9 cellular contexts compared by ENCODE assay signal in genomic region chr5:177371120-177371537, GRCh38. TPM values are rescaled to one million over a fixed set of nuclear protein-coding genes. Genes with fewer than 3 reads are reported as not detected.
DNase-seq lines count a peak whose midpoint lies in the region; ATAC-seq and TF ChIP-seq lines count a peak whose summit lies in the region.
"Had no signal": no experiment of that assay in that cellular context is flagged by ENCODE, and none has a peak within 500 bp of the region (broad histone marks: within the 10 kb centered on the region; RNA-seq: fewer than 3 reads in every experiment).

No MANE protein-coding gene starts in this region.

- no peaks in the 10 kb centered on the region for H3K9me3 Mint-ChIP-seq in T-helper 1 cell treated with Interleukin-12 subunit alpha and Interleukin-12 subunit beta and Interleukin-4 antibody, amounts not matched to agents 30 μg/mL and 1 μg/mL, for 36 hours
- no peaks in the 10 kb centered on the region for H3K9me3 Mint-ChIP-seq in activated CD8-positive, alpha-beta T cell treated with anti-CD3 and anti-CD28 coated beads, Interleukin-2, amount 10 ng/mL, durations not matched to agents 7 days and 5 days (ENCODE audit: insufficient read depth)

- no peaks in the 10 kb centered on the region for H3K79me2 ChIP-seq in smooth muscle cell (ENCODE audit: low read depth)

- H3K27ac Mint-ChIP-seq in T-helper 1 cell treated with Interleukin-12 subunit alpha and Interleukin-12 subunit beta and Interleukin-4 antibody, amounts not matched to agents 30 μg/mL and 1 μg/mL, for 36 hours: peak overlapping the region; percentile 57
- H3K27ac Mint-ChIP-seq in activated CD8-positive, alpha-beta T cell treated with anti-CD3 and anti-CD28 coated beads, Interleukin-2, amount 10 ng/mL, durations not matched to agents 7 days and 5 days: peak overlapping the region; percentile 80

- POLR2A ChIA-PET in activated CD8-positive, alpha-beta T cell treated with anti-CD3 and anti-CD28 coated beads, Interleukin-2, amount 10 ng/mL, durations not matched to agents 7 days and 5 days (lab: Charles Lee): interaction anchor here (0.6 to 4.0 kb wide), 4 partner anchors 13 to 115 kb away, joined by 3 to 18 read pairs (median 4); partner anchors contain the start of genes LMAN2 and RGS14

- no peak for ATAC-seq in activated CD8-positive, alpha-beta T cell treated with anti-CD3 and anti-CD28 coated beads, Interleukin-2, amount 10 ng/mL, durations not matched to agents 7 days and 5 days
- ATAC-seq in HG03159 (IDR thresholded peaks at IDR 0.05; ENCODE audit: unreplicated experiment): no peak

- H3K36me3 ChIP-seq in smooth muscle cell (ENCODE audit: low read depth): no peaks in the 10 kb centered on the region

- H3K4me3 Mint-ChIP-seq in T-helper 1 cell treated with Interleukin-12 subunit alpha and Interleukin-12 subunit beta and Interleukin-4 antibody, amounts not matched to agents 30 μg/mL and 1 μg/mL, for 36 hours: peak overlapping the region; percentile 72
- H3K4me3 Mint-ChIP-seq in activated CD8-positive, alpha-beta T cell treated with anti-CD3 and anti-CD28 coated beads, Interleukin-2, amount 10 ng/mL, durations not matched to agents 7 days and 5 days: peak overlapping the region; percentile 57

- peaks cover 40% of the 10 kb centered on the region for H3K36me3 Mint-ChIP-seq in T-helper 1 cell treated with Interleukin-12 subunit alpha and Interleukin-12 subunit beta and Interleukin-4 antibody, amounts not matched to agents 30 μg/mL and 1 μg/mL, for 36 hours (ENCODE audit: low read depth)
- peaks cover 70% of the 10 kb centered on the region for H3K36me3 Mint-ChIP-seq in activated CD8-positive, alpha-beta T cell treated with anti-CD3 and anti-CD28 coated beads, Interleukin-2, amount 10 ng/mL, durations not matched to agents 7 days and 5 days (ENCODE audit: low read depth)

- TF ChIP-seq CTCF in smooth muscle cell (IDR thresholded peaks at IDR 0.05; ENCODE audit: borderline replicate concordance, insufficient read depth, poor library complexity, severe bottlenecking): no peak

- H3K9me3 ChIP-seq in smooth muscle cell (replicated peaks; ENCODE audit: low read depth): no peaks in the 10 kb centered on the region

- H4K20me1 ChIP-seq in smooth muscle cell (ENCODE audit: low read depth): no peaks in the 10 kb centered on the region

- peak overlapping the region; percentile 43 for H3K4me3 ChIP-seq in iPS-11a (ENCODE audit: low read depth, low read length)
- H3K4me3 ChIP-seq in smooth muscle cell: peak overlapping the region; percentile 60

- peaks cover 47% of the 10 kb centered on the region for H3K4me1 Mint-ChIP-seq in T-helper 1 cell treated with Interleukin-12 subunit alpha and Interleukin-12 subunit beta and Interleukin-4 antibody, amounts not matched to agents 30 μg/mL and 1 μg/mL, for 36 hours (ENCODE audit: low read depth)
- peaks cover 69% of the 10 kb centered on the region for H3K4me1 Mint-ChIP-seq in activated CD8-positive, alpha-beta T cell treated with anti-CD3 and anti-CD28 coated beads, Interleukin-2, amount 10 ng/mL, durations not matched to agents 7 days and 5 days (ENCODE audit: low read depth)

- peak overlapping the region; percentile 66 for H2AFZ ChIP-seq in smooth muscle cell (ENCODE audit: low read depth)

- peaks cover 13% of the 10 kb centered on the region for H3K4me1 ChIP-seq in smooth muscle cell (ENCODE audit: low read depth)

- H3F3A ChIP-seq in smooth muscle cell (ENCODE audit: low read depth): peaks cover 7% of the 10 kb centered on the region

- H3K27ac ChIP-seq in smooth muscle cell (ENCODE audit: low read depth): no peak overlapping the region

- 34% methylated on average over 12 of the region's 16 CpGs for WGBS in smooth muscle cell (ENCODE audit: low lambda C conversion rate)

- peak overlapping the region; percentile 93 for H3K4me2 ChIP-seq in smooth muscle cell

- no peak for DNase-seq in T-helper 1 cell
- DNase-seq in activated CD8-positive, alpha-beta T cell treated with anti-CD3 and anti-CD28 coated beads, Interleukin-2, amount 10 ng/mL, durations not matched to agents 7 days and 5 days: no peak
- DNase-seq in smooth muscle cell (lab: John Stamatoyannopoulos, UW; ENCODE audit: unreplicated experiment): no peak
- DNase-seq in NCI-H526 (lab: John Stamatoyannopoulos, UW): no peak
- DNase-seq in stimulated activated CD4-positive, alpha-beta T cell treated with anti-CD3 and anti-CD28 coated beads, Interleukin-2, amount 100 ng/mL, for 24 hours: no peak

- H3K27me3 Mint-ChIP-seq in T-helper 1 cell treated with Interleukin-12 subunit alpha and Interleukin-12 subunit beta and Interleukin-4 antibody, amounts not matched to agents 30 μg/mL and 1 μg/mL, for 36 hours (ENCODE audit: low read depth): no peaks in the 10 kb centered on the region
- H3K27me3 Mint-ChIP-seq in activated CD8-positive, alpha-beta T cell treated with anti-CD3 and anti-CD28 coated beads, Interleukin-2, amount 10 ng/mL, durations not matched to agents 7 days and 5 days (ENCODE audit: low read depth): no peaks in the 10 kb centered on the region

- peak overlapping the region; percentile 43 for H3K9ac ChIP-seq in smooth muscle cell (ENCODE audit: low read depth)

- CTCF ChIA-PET in activated CD8-positive, alpha-beta T cell treated with anti-CD3 and anti-CD28 coated beads, Interleukin-2, amount 10 ng/mL, durations not matched to agents 7 days and 5 days (lab: Charles Lee): interaction anchor here (1.1 to 9.3 kb wide), 17 partner anchors 9 to 256 kb away, joined by 3 to 122 read pairs (median 12); partner anchors contain the start of genes F12, LMAN2, MXD3 and PFN3

- no peaks in the 10 kb centered on the region for H3K27me3 ChIP-seq in smooth muscle cell (ENCODE audit: low read depth)

RNA-seq across cellular contexts. Expression of gene SLC34A1, which starts 13.1 kb away (rescaled TPM):
- total RNA-seq in activated CD8-positive, alpha-beta T cell treated with anti-CD3 and anti-CD28 coated beads, Interleukin-2, amount 10 ng/mL, durations not matched to agents 7 days and 5 days: 1 to 10 TPM; 2.0 to 2.1 TPM
- total RNA-seq in smooth muscle cell: not detected in 2 replicates
- not detected in 2 replicates for polyA plus RNA-seq in smooth muscle cell
- total RNA-seq: subcutaneous adipose tissue had no signal

RNA-seq across cellular contexts. Expression of gene RGS14, which starts 13.4 kb away (rescaled TPM):
- total RNA-seq in activated CD8-positive, alpha-beta T cell treated with anti-CD3 and anti-CD28 coated beads, Interleukin-2, amount 10 ng/mL, durations not matched to agents 7 days and 5 days: 100 to 1,000 TPM; 112 to 117 TPM
- 6.0 and 38.5 TPM in 2 replicates for total RNA-seq in smooth muscle cell
- 23.3 and 23.8 TPM in 2 replicates for polyA plus RNA-seq in smooth muscle cell

RNA-seq across cellular contexts. Expression of gene LMAN2, which starts 19.7 kb away (rescaled TPM):
- 100 to 1,000 TPM; 119 to 127 TPM for total RNA-seq in activated CD8-positive, alpha-beta T cell treated with anti-CD3 and anti-CD28 coated beads, Interleukin-2, amount 10 ng/mL, durations not matched to agents 7 days and 5 days
- 178 and 241 TPM in 2 replicates for total RNA-seq in smooth muscle cell
- 236 and 253 TPM in 2 replicates for polyA plus RNA-seq in smooth muscle cell

RNA-seq across cellular contexts. Expression of gene PFN3, which starts 29.3 kb away (rescaled TPM):
- not detected for total RNA-seq in activated CD8-positive, alpha-beta T cell treated with anti-CD3 and anti-CD28 coated beads, Interleukin-2, amount 10 ng/mL, durations not matched to agents 7 days and 5 days
- total RNA-seq in smooth muscle cell: not detected in 2 replicates
- polyA plus RNA-seq in smooth muscle cell: not detected in 2 replicates
- total RNA-seq: subcutaneous adipose tissue had no signal

RNA-seq across cellular contexts. Expression of gene F12, which starts 38.2 kb away (rescaled TPM):
- total RNA-seq in activated CD8-positive, alpha-beta T cell treated with anti-CD3 and anti-CD28 coated beads, Interleukin-2, amount 10 ng/mL, durations not matched to agents 7 days and 5 days: 1 to 10 TPM; 3.2 to 3.5 TPM
- total RNA-seq in smooth muscle cell: 1.8 and 3.6 TPM in 2 replicates
- 10.4 and 15.0 TPM in 2 replicates for polyA plus RNA-seq in smooth muscle cell
